ENCODE assay signal across 8 cellular contexts in genomic region chr13:110089100-110089499, GRCh38.
"Had no signal": no experiment of that assay in that cellular context is flagged by ENCODE, and none has a peak within 500 bp of the region (broad histone marks: within the 10 kb centered on the region; RNA-seq: fewer than 3 reads in every experiment).

No MANE protein-coding gene starts in this region.

- ATAC-seq: K562 had no signal

- H2AFZ ChIP-seq: GM23248 had no signal

- FAIRE-seq: K562 had no signal

- H3K9ac ChIP-seq: GM23248 had no signal

- H3K4me3 ChIP-seq: GM23248, K562 had no signal

- H3K27ac ChIP-seq: GM23248, HL-60 had no signal

- DNase-seq: GOT3, H9, HFFc6, IMR-90, KG1 had no signal
